23 cellular contexts compared by ENCODE assay signal in the genomic region with DNA sequence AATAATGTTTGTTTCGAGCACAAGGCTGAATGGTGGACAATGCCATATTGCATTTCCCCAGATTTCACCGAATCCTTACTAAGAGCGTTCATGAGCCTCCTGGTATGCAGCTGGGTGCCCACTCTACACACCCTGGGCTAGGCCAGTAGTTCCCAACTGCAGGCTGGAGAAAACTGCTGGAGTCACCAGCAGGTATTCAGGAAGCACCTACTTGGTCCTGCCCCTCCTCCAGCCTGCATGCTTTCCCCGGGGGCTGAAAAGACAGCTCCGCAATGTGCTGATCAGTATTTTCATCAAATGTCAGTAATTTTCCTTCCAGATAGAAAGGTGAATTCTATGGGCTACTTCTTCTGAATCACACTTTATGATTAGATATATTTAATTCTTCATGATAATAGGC. TPM values are rescaled to one million over a fixed set of nuclear protein-coding genes. Genes with fewer than 3 reads are reported as not detected.
A peak's percentile ranks its signal among the peaks of the same experiment; 100 is the strongest.
DNase-seq lines count a peak whose midpoint lies in the region; ATAC-seq and TF ChIP-seq lines count a peak whose summit lies in the region.
"Had no signal": no experiment of that assay in that cellular context is flagged by ENCODE, and none has a peak within 500 bp of the region (broad histone marks: within the 10 kb centered on the region; RNA-seq: fewer than 3 reads in every experiment).

No MANE protein-coding gene starts in this region.

- POLR2A ChIA-PET in WTC11 (lab: Charles Lee), result interaction anchor here (0.9 kb wide), 1 partner anchor 14 kb away, joined by 3 read pairs; no protein-coding TSS in a partner anchor

- no peak overlapping the region for H3K4me3 Mint-ChIP-seq in WTC11
- H3K4me3 Mint-ChIP-seq: CD14-positive monocyte; CD4-positive, alpha-beta memory T cell; CD4-positive, CD25-positive, alpha-beta regulatory T cell; CD8-positive, alpha-beta memory T cell had no signal

- H3K27ac Mint-ChIP-seq in WTC11, result peak overlapping the region; percentile 36
- H3K27ac Mint-ChIP-seq: CD14-positive monocyte; CD4-positive, alpha-beta memory T cell; CD4-positive, CD25-positive, alpha-beta regulatory T cell; CD8-positive, alpha-beta memory T cell had no signal

- no peaks in the 10 kb centered on the region for H3K27me3 Mint-ChIP-seq in WTC11 (ENCODE audit: low read depth)
- H3K27me3 Mint-ChIP-seq: CD4-positive, alpha-beta memory T cell; CD4-positive, CD25-positive, alpha-beta regulatory T cell; CD8-positive, alpha-beta memory T cell had no signal

- H3K27me3 ChIP-seq in H7 (ENCODE audit: control insufficient read depth, insufficient read depth, low read length) (no peaks in the 10 kb centered on the region), stomach (no peaks in the 10 kb centered on the region)
- H3K27me3 ChIP-seq: BE2C, BLaER1 had no signal

- WGBS in stomach, 5 donors, result 84 to 96% (median 94%) methylated on average over 5 of the region's 5 CpGs

- peaks cover 24% of the 10 kb centered on the region for H3K36me3 Mint-ChIP-seq in WTC11

- TF ChIP-seq POLR2A in stomach (IDR thresholded peaks at IDR 0.05), result no peak

- intact Hi-C loops in stomach (cut with DNase I; ENCODE audit: low total_unique reads), result no loop called here

- peaks cover under 1% of the 10 kb centered on the region; the same call in 1 of the 2 replicates for H3K9me3 Mint-ChIP-seq in WTC11

- H3K36me3 ChIP-seq in H7 (replicated peaks; ENCODE audit: control insufficient read depth, insufficient read depth, low read length), result no peaks in the 10 kb centered on the region; the same call in 1 of the 2 replicates
- H3K36me3 ChIP-seq in stomach, result peaks cover 0 to 47% (median 28%) of the 10 kb centered on the region in 4 donors

- CTCF ChIA-PET in WTC11 (lab: Charles Lee), result interaction anchor here (1.5 kb wide), 1 partner anchor 98 kb away, joined by 3 read pairs; no protein-coding TSS in a partner anchor

- peaks cover 30% of the 10 kb centered on the region for H3K4me1 Mint-ChIP-seq in WTC11
- H3K4me1 Mint-ChIP-seq: CD14-positive monocyte; CD4-positive, alpha-beta memory T cell; CD8-positive, alpha-beta memory T cell had no signal

- H3K4me1 ChIP-seq in stomach, result no peaks in the 10 kb centered on the region
- H3K4me1 ChIP-seq: BE2C, BLaER1 had no signal

- TF ChIP-seq CTCF in WTC11 (IDR thresholded peaks at IDR 0.05), result no peak
- TF ChIP-seq CTCF in stomach (IDR thresholded peaks at IDR 0.05), result no peak

- TF ChIP-seq EP300 in stomach (IDR thresholded peaks at IDR 0.05), result no peak

- H3K9me3 ChIP-seq in stomach, result no peaks in the 10 kb centered on the region
- H3K9me3 ChIP-seq: BE2C, BLaER1 had no signal

- peak; percentile 64 for ATAC-seq in WTC11
- no peak for ATAC-seq in GM18873 (IDR thresholded peaks at IDR 0.05; ENCODE audit: low FRiP score, unreplicated experiment)
- ATAC-seq: GM12878 had no signal

- H3K4me3 ChIP-seq in H7 (ENCODE audit: insufficient read depth, low read depth, low read length) (no peak overlapping the region), stomach (no peak overlapping the region)
- H3K4me3 ChIP-seq: BLaER1, GM12878 had no signal

- DNase-seq in H7 (peak; percentile 57), WTC11 (ENCODE audit: low spot score) (no peak), ecto neural progenitor cell (ENCODE audit: low spot score) (no peak), stomach (no peak)
- DNase-seq: 8988T; ACHN; BE2C; C1 segment of cervical spinal cord; CD4-positive, alpha-beta memory T cell; CD4-positive, CD25-positive, alpha-beta regulatory T cell; CD8-positive, alpha-beta memory T cell; COR-L47; DMS 273 treated with DMSO at 0.1 percent for 48 hours; DMS153; DMS53; DMS79; DND-41; EL; GDM1 had no signal

- no peak overlapping the region for H3K27ac ChIP-seq in stomach
- H3K27ac ChIP-seq: BLaER1 had no signal

TF ChIP-seq in WTC11, 78 proteins besides CTCF, POLR2A, EP300 and RAD21:
- TF ChIP-seq MYBL2 (CRISPR knock-in tag; IDR thresholded peaks at IDR 0.05) (no peak), FOXJ3 (CRISPR knock-in tag; IDR thresholded peaks at IDR 0.05; ENCODE audit: borderline replicate concordance) (no peak), NR1H2 (CRISPR knock-in tag; IDR thresholded peaks at IDR 0.05) (no peak), NR2C2 (CRISPR knock-in tag; IDR thresholded peaks at IDR 0.05) (no peak), ZNF416 (CRISPR knock-in tag; IDR thresholded peaks at IDR 0.05) (no peak)
- TF ChIP-seq, protein P1, sequence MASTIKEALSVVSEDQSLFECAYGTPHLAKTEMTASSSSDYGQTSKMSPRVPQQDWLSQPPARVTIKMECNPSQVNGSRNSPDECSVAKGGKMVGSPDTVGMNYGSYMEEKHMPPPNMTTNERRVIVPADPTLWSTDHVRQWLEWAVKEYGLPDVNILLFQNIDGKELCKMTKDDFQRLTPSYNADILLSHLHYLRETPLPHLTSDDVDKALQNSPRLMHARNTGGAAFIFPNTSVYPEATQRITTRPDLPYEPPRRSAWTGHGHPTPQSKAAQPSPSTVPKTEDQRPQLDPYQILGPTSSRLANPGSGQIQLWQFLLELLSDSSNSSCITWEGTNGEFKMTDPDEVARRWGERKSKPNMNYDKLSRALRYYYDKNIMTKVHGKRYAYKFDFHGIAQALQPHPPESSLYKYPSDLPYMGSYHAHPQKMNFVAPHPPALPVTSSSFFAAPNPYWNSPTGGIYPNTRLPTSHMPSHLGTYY (CRISPR knock-in tag; IDR thresholded peaks at IDR 0.05), result no peak
- TF ChIP-seq, protein P2, sequence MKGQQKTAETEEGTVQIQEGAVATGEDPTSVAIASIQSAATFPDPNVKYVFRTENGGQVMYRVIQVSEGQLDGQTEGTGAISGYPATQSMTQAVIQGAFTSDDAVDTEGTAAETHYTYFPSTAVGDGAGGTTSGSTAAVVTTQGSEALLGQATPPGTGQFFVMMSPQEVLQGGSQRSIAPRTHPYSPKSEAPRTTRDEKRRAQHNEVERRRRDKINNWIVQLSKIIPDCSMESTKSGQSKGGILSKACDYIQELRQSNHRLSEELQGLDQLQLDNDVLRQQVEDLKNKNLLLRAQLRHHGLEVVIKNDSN (CRISPR knock-in tag; IDR thresholded peaks at IDR 0.05), result no peak
- TF ChIP-seq, protein P3, sequence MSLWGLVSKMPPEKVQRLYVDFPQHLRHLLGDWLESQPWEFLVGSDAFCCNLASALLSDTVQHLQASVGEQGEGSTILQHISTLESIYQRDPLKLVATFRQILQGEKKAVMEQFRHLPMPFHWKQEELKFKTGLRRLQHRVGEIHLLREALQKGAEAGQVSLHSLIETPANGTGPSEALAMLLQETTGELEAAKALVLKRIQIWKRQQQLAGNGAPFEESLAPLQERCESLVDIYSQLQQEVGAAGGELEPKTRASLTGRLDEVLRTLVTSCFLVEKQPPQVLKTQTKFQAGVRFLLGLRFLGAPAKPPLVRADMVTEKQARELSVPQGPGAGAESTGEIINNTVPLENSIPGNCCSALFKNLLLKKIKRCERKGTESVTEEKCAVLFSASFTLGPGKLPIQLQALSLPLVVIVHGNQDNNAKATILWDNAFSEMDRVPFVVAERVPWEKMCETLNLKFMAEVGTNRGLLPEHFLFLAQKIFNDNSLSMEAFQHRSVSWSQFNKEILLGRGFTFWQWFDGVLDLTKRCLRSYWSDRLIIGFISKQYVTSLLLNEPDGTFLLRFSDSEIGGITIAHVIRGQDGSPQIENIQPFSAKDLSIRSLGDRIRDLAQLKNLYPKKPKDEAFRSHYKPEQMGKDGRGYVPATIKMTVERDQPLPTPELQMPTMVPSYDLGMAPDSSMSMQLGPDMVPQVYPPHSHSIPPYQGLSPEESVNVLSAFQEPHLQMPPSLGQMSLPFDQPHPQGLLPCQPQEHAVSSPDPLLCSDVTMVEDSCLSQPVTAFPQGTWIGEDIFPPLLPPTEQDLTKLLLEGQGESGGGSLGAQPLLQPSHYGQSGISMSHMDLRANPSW (CRISPR knock-in tag; conservative IDR thresholded peaks at IDR 0.05; ENCODE audit: low read depth), result no peak
- TF ChIP-seq, protein P4, sequence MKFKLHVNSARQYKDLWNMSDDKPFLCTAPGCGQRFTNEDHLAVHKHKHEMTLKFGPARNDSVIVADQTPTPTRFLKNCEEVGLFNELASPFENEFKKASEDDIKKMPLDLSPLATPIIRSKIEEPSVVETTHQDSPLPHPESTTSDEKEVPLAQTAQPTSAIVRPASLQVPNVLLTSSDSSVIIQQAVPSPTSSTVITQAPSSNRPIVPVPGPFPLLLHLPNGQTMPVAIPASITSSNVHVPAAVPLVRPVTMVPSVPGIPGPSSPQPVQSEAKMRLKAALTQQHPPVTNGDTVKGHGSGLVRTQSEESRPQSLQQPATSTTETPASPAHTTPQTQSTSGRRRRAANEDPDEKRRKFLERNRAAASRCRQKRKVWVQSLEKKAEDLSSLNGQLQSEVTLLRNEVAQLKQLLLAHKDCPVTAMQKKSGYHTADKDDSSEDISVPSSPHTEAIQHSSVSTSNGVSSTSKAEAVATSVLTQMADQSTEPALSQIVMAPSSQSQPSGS (CRISPR knock-in tag; IDR thresholded peaks at IDR 0.05; ENCODE audit: borderline replicate concordance, low read depth), result no peak
- TF ChIP-seq, protein P5, sequence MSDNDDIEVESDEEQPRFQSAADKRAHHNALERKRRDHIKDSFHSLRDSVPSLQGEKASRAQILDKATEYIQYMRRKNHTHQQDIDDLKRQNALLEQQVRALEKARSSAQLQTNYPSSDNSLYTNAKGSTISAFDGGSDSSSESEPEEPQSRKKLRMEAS (CRISPR knock-in tag; IDR thresholded peaks at IDR 0.05), result no peak

RNA-seq across cellular contexts. Expression of a gene that starts 34.4 kb away (rescaled TPM):
- 17.1 and 27.7 TPM in 2 replicates for total RNA-seq in H7 (2014; rRNA removed; shearing (Covaris generic))
- 36.9 to 42.6 TPM (median 41.6 TPM) in 3 replicates for total RNA-seq in WTC11 (2021)
- 1 to 10 TPM in 4 of 5 donors, not detected in 1; 1.3 to 7.7 (median 4.8) TPM for total RNA-seq in stomach
- 10 to 100 TPM in 1 of 3 donors, 1 to 10 TPM in 2; 3.8 to 12.8 (median 4.2) TPM for polyA plus RNA-seq in stomach

RNA-seq across cellular contexts. Expression of a gene that starts 34.8 kb away (rescaled TPM):
- 71.1 and 73.1 TPM in 2 replicates for total RNA-seq in H7 (2014; rRNA removed; shearing (Covaris generic))
- total RNA-seq in WTC11 (2021), result 73.3 to 88.4 TPM (median 74.9 TPM) in 3 replicates
- 100 to 1,000 TPM in 2 of 5 donors, 10 to 100 TPM in 3; 39.6 to 249 (median 74.0) TPM for total RNA-seq in stomach
- polyA plus RNA-seq in stomach, result 10 to 100 TPM; 23.1 to 30.0 (median 25.3) TPM

RNA-seq across cellular contexts. Expression of a gene that starts 45.6 kb away (rescaled TPM):
- 10.2 and 12.7 TPM in 2 replicates for total RNA-seq in H7 (2014; rRNA removed; shearing (Covaris generic))
- total RNA-seq in WTC11 (2021), result 28.7 to 29.4 TPM (median 29.2 TPM) in 3 replicates
- 10 to 100 TPM; 12.8 to 37.4 (median 27.2) TPM for total RNA-seq in stomach
- polyA plus RNA-seq in stomach, result 1 to 10 TPM; 3.5 to 8.4 (median 4.2) TPM
